11 cellular contexts compared by ENCODE assay signal in the genomic region with DNA sequence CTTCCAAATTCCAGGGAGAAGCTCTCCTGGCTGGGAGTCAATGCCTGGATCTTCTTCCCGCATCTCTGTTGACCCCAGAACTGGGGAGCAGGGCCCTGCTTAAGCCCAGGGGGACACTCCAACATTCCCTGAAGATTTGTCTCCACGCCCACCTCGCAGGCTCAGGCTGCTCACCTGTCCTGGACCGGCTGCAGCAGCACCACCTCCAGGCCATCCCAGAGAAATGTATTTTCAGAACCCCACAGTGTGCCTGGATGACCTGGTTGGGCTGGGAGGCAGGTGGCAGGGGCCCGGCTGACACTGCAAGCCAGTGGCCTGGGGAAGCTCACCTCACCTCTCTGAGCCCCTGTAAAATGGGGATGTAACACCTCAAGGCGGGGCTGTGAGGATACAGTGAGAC. TPM values are rescaled to one million over a fixed set of nuclear protein-coding genes. Genes with fewer than 3 reads are reported as not detected.
DNase-seq lines count a peak whose midpoint lies in the region; ATAC-seq and TF ChIP-seq lines count a peak whose summit lies in the region.
"Had no signal": no experiment of that assay in that cellular context is flagged by ENCODE, and none has a peak within 500 bp of the region (broad histone marks: within the 10 kb centered on the region; RNA-seq: fewer than 3 reads in every experiment).

No MANE protein-coding gene starts in this region.

- DNase-seq in DMS53 (lab: John Stamatoyannopoulos, UW) (peak; percentile 60), RPMI8226 (peak; percentile 39), islet precursor cell (peak; percentile 65), NCI-H526 treated with DMSO at 0.1 percent for 48 hours (lab: John Stamatoyannopoulos, UW) (no peak), HT-29 (ENCODE audit: low spot score) (no peak), T-helper 17 cell (no peak), DMS153 treated with DMSO at 0.1 percent for 48 hours (lab: John Stamatoyannopoulos, UW; ENCODE audit: unreplicated experiment) (no peak)
- DNase-seq: heart right ventricle, NCI-H1092 treated with DMSO at 0.1 percent for 48 hours had no signal

- peak; percentile 39; the same call in 1 of the 2 replicates for TF ChIP-seq CTCF in GM12875 (IDR thresholded peaks at IDR 0.05; ENCODE audit: borderline replicate concordance, insufficient read depth, low read depth, low read length)

- H3K4me1 Mint-ChIP-seq in T-helper 17 cell, result no peaks in the 10 kb centered on the region

- no peak overlapping the region for H3K27ac Mint-ChIP-seq in T-helper 17 cell
- H3K27ac Mint-ChIP-seq: T-helper 2 cell treated with Interferon-gamma antibody and Interleukin-4, amounts not matched to agents 5 μg/mL and 100 μg/mL, for 36 hours had no signal

- H3K36me3 Mint-ChIP-seq in T-helper 17 cell (ENCODE audit: low read depth), result peaks cover 3% of the 10 kb centered on the region

- H3K9me3 ChIP-seq in T-helper 17 cell (ENCODE audit: control insufficient read depth, low read length, poor library complexity, severe bottlenecking), result no peaks in the 10 kb centered on the region
- H3K9me3 ChIP-seq: heart right ventricle had no signal

- H3K4me3 ChIP-seq in GM12875 (ENCODE audit: low read depth, low read length), result no peak overlapping the region
- H3K4me3 ChIP-seq: heart right ventricle had no signal

- no peak for ATAC-seq in T-helper 17 cell
- ATAC-seq: heart right ventricle had no signal

- H3K4me3 Mint-ChIP-seq in T-helper 17 cell, result no peak overlapping the region
- H3K4me3 Mint-ChIP-seq: T-helper 2 cell treated with Interferon-gamma antibody and Interleukin-4, amounts not matched to agents 5 μg/mL and 100 μg/mL, for 36 hours had no signal

- peaks cover 59% of the 10 kb centered on the region for H3K27me3 Mint-ChIP-seq in T-helper 17 cell

RNA-seq across cellular contexts. Expression of a gene that starts 27.1 kb away (rescaled TPM):
- 4.6 and 33.3 TPM in 2 replicates for total RNA-seq in HT-29 (2014; rRNA removed; shearing (Covaris generic))
- total RNA-seq in T-helper 17 cell, result 10 to 100 TPM; 36.8 to 52.0 TPM

Comparison
In these comparisons a context has a peak if more than half of its experiments do, and no peak if none do; other contexts are left out.
1. DNase-seq: peak in DMS53 (single experiment), RPMI8226 (single experiment) and islet precursor cell (single experiment); none in NCI-H526 treated with DMSO at 0.1 percent for 48 hours (single experiment), HT-29 (single experiment), T-helper 17 cell (0 of 3) and DMS153 treated with DMSO at 0.1 percent for 48 hours (single experiment).